ENCODE assay signal across 8 cellular contexts in genomic region chr11:130314184-130314748, GRCh38. TPM values are rescaled to one million over a fixed set of nuclear protein-coding genes. Genes with fewer than 3 reads are reported as not detected.
DNase-seq lines count a peak whose midpoint lies in the region; ATAC-seq and TF ChIP-seq lines count a peak whose summit lies in the region.

No MANE protein-coding gene starts in this region.

- H3K4me3 Mint-ChIP-seq in activated B cell treated with CpG ODN at 0.5 μM for 24 hours, result peak overlapping the region; percentile 89

- H3K4me3 ChIP-seq in GM12875 (ENCODE audit: low read depth, low read length) (peak overlapping the region; percentile 89), Loucy (ENCODE audit: low read length, poor library complexity, severe bottlenecking) (peak overlapping the region; percentile 75)

- H3K27me3 ChIP-seq in Loucy (ENCODE audit: insufficient read depth, low read length, poor library complexity, severe bottlenecking), result no peaks in the 10 kb centered on the region

- H3K27ac Mint-ChIP-seq in activated B cell treated with CpG ODN at 0.5 μM for 24 hours, result peak overlapping the region; percentile 85

- no peaks in the 10 kb centered on the region for H3K9me2 ChIP-seq in Loucy (replicated peaks; ENCODE audit: low read depth, low read length)

- peaks cover 4% of the 10 kb centered on the region for H3K36me3 Mint-ChIP-seq in activated B cell treated with CpG ODN at 0.5 μM for 24 hours (ENCODE audit: low read depth)

- H3K4me2 ChIP-seq in Loucy (ENCODE audit: low read depth, low read length, poor library complexity, severe bottlenecking), result peak overlapping the region; percentile 89

- peaks cover 49% of the 10 kb centered on the region for H4K20me1 ChIP-seq in Loucy (ENCODE audit: insufficient read depth, low read length, poor library complexity, severe bottlenecking)

- DNase-seq in H4 (ENCODE audit: low spot score), result peak; percentile 19
- peak; percentile 75 for DNase-seq in activated B cell treated with CpG ODN at 0.5 μM for 24 hours
- DNase-seq in caudate nucleus (lab: John Stamatoyannopoulos, UW), result peak in 52 of 61 donors; percentile 14 to 82 (median 56)
- DNase-seq in kidney glomerular epithelial cell (lab: John Stamatoyannopoulos, UW), result peak; percentile 41
- peak; percentile 26 to 54 (median 40) for DNase-seq in stimulated activated CD4-positive, alpha-beta T cell treated with anti-CD3 and anti-CD28 coated beads, Interleukin-1b, Interleukin-23, amount 100 ng/mL, for 24 hours (ENCODE audit: low read depth in 4 of 4, low spot score in 1 of 4)
- no peak for DNase-seq in GOT3 (lab: John Stamatoyannopoulos, UW)

- peaks cover 51% of the 10 kb centered on the region for H3K4me1 ChIP-seq in Loucy (ENCODE audit: insufficient read depth, low read length, poor library complexity, severe bottlenecking)

- no peaks in the 10 kb centered on the region for H3K36me3 ChIP-seq in Loucy (ENCODE audit: insufficient read depth, low read length)

- no peaks in the 10 kb centered on the region for H3K27me3 Mint-ChIP-seq in activated B cell treated with CpG ODN at 0.5 μM for 24 hours

- H2AFZ ChIP-seq in Loucy (ENCODE audit: low read length), result peak overlapping the region; percentile 58; the same call in 1 of the 2 replicates

- CTCF ChIA-PET in activated B cell treated with CpG ODN at 0.5 μM for 24 hours (lab: Charles Lee), result no interaction called here

- peak overlapping the region; percentile 90 for H3K9ac ChIP-seq in Loucy (ENCODE audit: low read depth, low read length, poor library complexity, severe bottlenecking)

- no peak for TF ChIP-seq CTCF in GM12875 (IDR thresholded peaks at IDR 0.05; ENCODE audit: borderline replicate concordance, insufficient read depth, low read depth, low read length)
- TF ChIP-seq CTCF in Loucy (conservative IDR thresholded peaks at IDR 0.05; ENCODE audit: low read length), result no peak
- TF ChIP-seq CTCF in activated B cell treated with CpG ODN at 0.5 μM for 24 hours (IDR thresholded peaks at IDR 0.05), result no peak

- H3K79me2 ChIP-seq in Loucy (ENCODE audit: insufficient read depth, low read length), result peaks cover 55% of the 10 kb centered on the region

- H3K9me3 ChIP-seq in Loucy (ENCODE audit: insufficient read depth, low read depth, low read length), result no peaks in the 10 kb centered on the region

- POLR2A ChIA-PET in activated B cell treated with CpG ODN at 0.5 μM for 24 hours (lab: Charles Lee), result interaction anchor here (1.2 kb wide), 1 partner anchor 13 kb away, joined by 4 read pairs; no protein-coding TSS in a partner anchor

- intact Hi-C loops in activated B cell treated with CpG ODN at 0.5 μM for 24 hours (cut with micrococcal nuclease), result loop anchor here (1.0 to 10.0 kb wide), 6 partner anchors 82 to 551 kb away; partner anchors contain the start of gene APLP2

- ATAC-seq in activated B cell treated with CpG ODN at 0.5 μM for 24 hours (ENCODE audit: low read depth), result peak; percentile 60

- H3K27ac ChIP-seq in caudate nucleus (ENCODE audit: low read depth, low read length), result peak overlapping the region; percentile 83

- no peaks in the 10 kb centered on the region for H3F3A ChIP-seq in Loucy (ENCODE audit: low read depth)

- H3K4me1 Mint-ChIP-seq in activated B cell treated with CpG ODN at 0.5 μM for 24 hours, result peaks cover 39% of the 10 kb centered on the region

- no peaks in the 10 kb centered on the region for H3K9me3 Mint-ChIP-seq in activated B cell treated with CpG ODN at 0.5 μM for 24 hours

RNA-seq across cellular contexts. Expression of gene ZBTB44, which starts 0.5 kb away (rescaled TPM):
- total RNA-seq in H4 (2014; rRNA removed; shearing (Covaris generic)), result 15.3 and 23.8 TPM in 2 replicates
- 49.0 and 61.5 TPM in 2 replicates for total RNA-seq in activated B cell treated with CpG ODN at 0.5 μM for 24 hours
